In the genomic region with DNA sequence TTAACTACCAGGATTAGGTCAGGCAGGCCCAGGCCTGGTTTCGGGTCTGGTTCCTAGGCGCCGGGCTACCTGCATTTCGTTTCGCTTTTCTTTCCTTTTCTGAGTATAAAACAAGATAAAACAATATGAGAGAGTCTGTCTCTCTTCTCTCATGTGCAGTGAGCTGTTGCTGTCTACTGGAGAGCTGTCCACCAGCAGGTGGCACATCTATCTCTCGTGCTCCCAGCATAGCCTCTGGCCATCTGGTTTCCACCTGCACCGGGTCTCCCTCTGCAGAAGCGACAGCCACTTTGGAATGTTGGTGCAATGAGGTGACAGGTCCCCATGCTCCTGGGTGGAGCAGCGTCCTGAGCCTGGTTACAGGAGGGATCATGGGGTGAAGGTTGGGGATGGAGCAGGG, we compare ENCODE assay signal across 8 cellular contexts. TPM values are rescaled to one million over a fixed set of nuclear protein-coding genes. Genes with fewer than 3 reads are reported as not detected.
DNase-seq lines count a peak whose midpoint lies in the region; ATAC-seq and TF ChIP-seq lines count a peak whose summit lies in the region.

No MANE protein-coding gene starts in this region.

- no peaks in the 10 kb centered on the region for H4K20me1 ChIP-seq in SK-N-SH (ENCODE audit: insufficient read depth)

- no peak for TF ChIP-seq EP300 in SK-N-SH (IDR thresholded peaks at IDR 0.05; ENCODE audit: borderline replicate concordance in 1 of 2, low read depth in 1 of 2, low read length in 1 of 2)

- H3K79me2 ChIP-seq in SK-N-SH (ENCODE audit: insufficient read depth), result no peaks in the 10 kb centered on the region

- no peak overlapping the region for H3K27ac ChIP-seq in SK-N-SH (ENCODE audit: low read depth in 2 of 2, low read length in 1 of 2)

- ATAC-seq in left lobe of liver (peak; percentile 96), GM21717 (IDR thresholded peaks at IDR 0.05; ENCODE audit: unreplicated experiment) (no peak)

- peaks cover 2 to 7% of the 10 kb centered on the region in 2 donors for H3K4me1 Mint-ChIP-seq in immature natural killer cell

- POLR2A ChIA-PET in SK-N-SH (lab: Yijun Ruan, JAX), result interaction anchor here (1.7 kb wide), 1 partner anchor 112 kb away, joined by 6 read pairs; no protein-coding TSS in a partner anchor

- peak; percentile 71 for TF ChIP-seq RAD21 in SK-N-SH (IDR thresholded peaks at IDR 0.05; ENCODE audit: low read length)

- H2AFZ ChIP-seq in SK-N-SH (ENCODE audit: low read depth), result no peak overlapping the region

- H3K9me3 Mint-ChIP-seq in immature natural killer cell, result no peaks in the 10 kb centered on the region

- H3K27me3 Mint-ChIP-seq in immature natural killer cell (ENCODE audit: low read depth in 3 of 3), result peaks cover 0 to 18% (median 1%) of the 10 kb centered on the region in 3 donors

- peak overlapping the region in 2 of 5 donors; percentile 23 to 64 for H3K4me3 Mint-ChIP-seq in immature natural killer cell

- peak overlapping the region; percentile 20; the same call in 1 of the 2 replicates for H3K4me3 ChIP-seq in Jurkat, Clone E6-1 (ENCODE audit: low read length)
- no peak overlapping the region for H3K4me3 ChIP-seq in SK-N-SH (ENCODE audit: low read depth in 2 of 2, low read length in 1 of 2)

- H3K9me3 ChIP-seq in SK-N-SH, result no peaks in the 10 kb centered on the region

- H3K36me3 ChIP-seq in SK-N-SH (replicated peaks in 1 of 2; ENCODE audit: control insufficient read depth in 1 of 2, insufficient read depth in 2 of 2, low read length in 1 of 2), result no peaks in the 10 kb centered on the region

- no peaks in the 10 kb centered on the region for H3K36me3 Mint-ChIP-seq in immature natural killer cell

- H3F3A ChIP-seq in SK-N-SH (replicated peaks; ENCODE audit: insufficient read depth), result no peaks in the 10 kb centered on the region

- peaks cover 0 to 6% of the 10 kb centered on the region in 2 experiments; a peak in 1 of 4 replicates for H3K4me1 ChIP-seq in SK-N-SH (ENCODE audit: control insufficient read depth in 1 of 2, insufficient read depth in 2 of 2, low read depth in 1 of 2, low read length in 1 of 2)

- TF ChIP-seq CTCF in SK-N-SH (IDR thresholded peaks at IDR 0.05), result peak; percentile 81

- H3K27me3 ChIP-seq in SK-N-SH (ENCODE audit: insufficient read depth), result no peaks in the 10 kb centered on the region

- CTCF ChIA-PET in SK-N-SH (lab: Yijun Ruan, JAX), result interaction anchor here (0.6 to 7.8 kb wide), 13 partner anchors 11 to 170 kb away, joined by 3 to 108 read pairs (median 4); no protein-coding TSS in a partner anchor

- no peak overlapping the region for H3K9ac ChIP-seq in SK-N-SH

- no peak overlapping the region for H3K4me2 ChIP-seq in SK-N-SH

- peak; percentile 77 for DNase-seq in EH (ENCODE audit: low read depth)
- peak; percentile 35 for DNase-seq in Jurkat, Clone E6-1 (ENCODE audit: low read depth, low spot score)
- peak; percentile 70 for DNase-seq in SK-N-SH
- peak; percentile 4 for DNase-seq in central memory CD4-positive, alpha-beta T cell
- peak; percentile 62 for DNase-seq in left lobe of liver (ENCODE audit: low spot score)
- DNase-seq in stromal cell of bone marrow (ENCODE audit: low read depth), result peak; percentile 49
- no peak for DNase-seq in immature natural killer cell

- no peaks in the 10 kb centered on the region for H3K9me2 ChIP-seq in SK-N-SH

- WGBS in SK-N-SH (ENCODE audit: low lambda C conversion rate), result 15% methylated on average over 7 of the region's 9 CpGs

- no peak overlapping the region for H3K27ac Mint-ChIP-seq in immature natural killer cell

TF ChIP-seq in SK-N-SH, 30 proteins besides CTCF, POLR2A, EP300 and RAD21:
- TF ChIP-seq GATA2 (CRISPR knock-in tag; IDR thresholded peaks at IDR 0.05) (no peak), EZH2phosphoT487 (IDR thresholded peaks at IDR 0.05; ENCODE audit: borderline replicate concordance, low read depth) (no peak), RCOR1 (IDR thresholded peaks at IDR 0.05; ENCODE audit: low read length) (0 out of 2 replicates have a peak, but pooled peaks have one; percentile 21), SIN3A (IDR thresholded peaks at IDR 0.05; ENCODE audit: borderline replicate concordance, low read depth, low read length) (0 out of 2 replicates have a peak, but pooled peaks have one; percentile 60), TEAD4 (IDR thresholded peaks at IDR 0.05; ENCODE audit: borderline replicate concordance, insufficient read depth) (no peak), TAF1 (IDR thresholded peaks at IDR 0.05; ENCODE audit: borderline replicate concordance, low read depth, low read length) (no peak), SMC3 (IDR thresholded peaks at IDR 0.05; ENCODE audit: low read depth, low read length) (peak; percentile 92), TCF12 (IDR thresholded peaks at IDR 0.05) (peak; percentile 89), MAX (IDR thresholded peaks at IDR 0.05; ENCODE audit: low read depth) (peak; percentile 96), JUND (IDR thresholded peaks at IDR 0.05) (no peak), YY1 (IDR thresholded peaks at IDR 0.05; ENCODE audit: low read depth) (no peak), POLR2AphosphoS5 (IDR thresholded peaks at IDR 0.05; ENCODE audit: low read depth, low read length) (no peak), FOXJ3 (CRISPR knock-in tag; IDR thresholded peaks at IDR 0.05) (no peak)
- TF ChIP-seq, protein P1, sequence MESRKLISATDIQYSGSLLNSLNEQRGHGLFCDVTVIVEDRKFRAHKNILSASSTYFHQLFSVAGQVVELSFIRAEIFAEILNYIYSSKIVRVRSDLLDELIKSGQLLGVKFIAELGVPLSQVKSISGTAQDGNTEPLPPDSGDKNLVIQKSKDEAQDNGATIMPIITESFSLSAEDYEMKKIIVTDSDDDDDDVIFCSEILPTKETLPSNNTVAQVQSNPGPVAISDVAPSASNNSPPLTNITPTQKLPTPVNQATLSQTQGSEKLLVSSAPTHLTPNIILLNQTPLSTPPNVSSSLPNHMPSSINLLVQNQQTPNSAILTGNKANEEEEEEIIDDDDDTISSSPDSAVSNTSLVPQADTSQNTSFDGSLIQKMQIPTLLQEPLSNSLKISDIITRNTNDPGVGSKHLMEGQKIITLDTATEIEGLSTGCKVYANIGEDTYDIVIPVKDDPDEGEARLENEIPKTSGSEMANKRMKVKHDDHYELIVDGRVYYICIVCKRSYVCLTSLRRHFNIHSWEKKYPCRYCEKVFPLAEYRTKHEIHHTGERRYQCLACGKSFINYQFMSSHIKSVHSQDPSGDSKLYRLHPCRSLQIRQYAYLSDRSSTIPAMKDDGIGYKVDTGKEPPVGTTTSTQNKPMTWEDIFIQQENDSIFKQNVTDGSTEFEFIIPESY (IDR thresholded peaks at IDR 0.05; ENCODE audit: borderline replicate concordance, low read depth), result no peak
- TF ChIP-seq, protein P2, sequence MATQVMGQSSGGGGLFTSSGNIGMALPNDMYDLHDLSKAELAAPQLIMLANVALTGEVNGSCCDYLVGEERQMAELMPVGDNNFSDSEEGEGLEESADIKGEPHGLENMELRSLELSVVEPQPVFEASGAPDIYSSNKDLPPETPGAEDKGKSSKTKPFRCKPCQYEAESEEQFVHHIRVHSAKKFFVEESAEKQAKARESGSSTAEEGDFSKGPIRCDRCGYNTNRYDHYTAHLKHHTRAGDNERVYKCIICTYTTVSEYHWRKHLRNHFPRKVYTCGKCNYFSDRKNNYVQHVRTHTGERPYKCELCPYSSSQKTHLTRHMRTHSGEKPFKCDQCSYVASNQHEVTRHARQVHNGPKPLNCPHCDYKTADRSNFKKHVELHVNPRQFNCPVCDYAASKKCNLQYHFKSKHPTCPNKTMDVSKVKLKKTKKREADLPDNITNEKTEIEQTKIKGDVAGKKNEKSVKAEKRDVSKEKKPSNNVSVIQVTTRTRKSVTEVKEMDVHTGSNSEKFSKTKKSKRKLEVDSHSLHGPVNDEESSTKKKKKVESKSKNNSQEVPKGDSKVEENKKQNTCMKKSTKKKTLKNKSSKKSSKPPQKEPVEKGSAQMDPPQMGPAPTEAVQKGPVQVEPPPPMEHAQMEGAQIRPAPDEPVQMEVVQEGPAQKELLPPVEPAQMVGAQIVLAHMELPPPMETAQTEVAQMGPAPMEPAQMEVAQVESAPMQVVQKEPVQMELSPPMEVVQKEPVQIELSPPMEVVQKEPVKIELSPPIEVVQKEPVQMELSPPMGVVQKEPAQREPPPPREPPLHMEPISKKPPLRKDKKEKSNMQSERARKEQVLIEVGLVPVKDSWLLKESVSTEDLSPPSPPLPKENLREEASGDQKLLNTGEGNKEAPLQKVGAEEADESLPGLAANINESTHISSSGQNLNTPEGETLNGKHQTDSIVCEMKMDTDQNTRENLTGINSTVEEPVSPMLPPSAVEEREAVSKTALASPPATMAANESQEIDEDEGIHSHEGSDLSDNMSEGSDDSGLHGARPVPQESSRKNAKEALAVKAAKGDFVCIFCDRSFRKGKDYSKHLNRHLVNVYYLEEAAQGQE (IDR thresholded peaks at IDR 0.05; ENCODE audit: low read depth, low read length), result no peak
- TF ChIP-seq, protein P3, sequence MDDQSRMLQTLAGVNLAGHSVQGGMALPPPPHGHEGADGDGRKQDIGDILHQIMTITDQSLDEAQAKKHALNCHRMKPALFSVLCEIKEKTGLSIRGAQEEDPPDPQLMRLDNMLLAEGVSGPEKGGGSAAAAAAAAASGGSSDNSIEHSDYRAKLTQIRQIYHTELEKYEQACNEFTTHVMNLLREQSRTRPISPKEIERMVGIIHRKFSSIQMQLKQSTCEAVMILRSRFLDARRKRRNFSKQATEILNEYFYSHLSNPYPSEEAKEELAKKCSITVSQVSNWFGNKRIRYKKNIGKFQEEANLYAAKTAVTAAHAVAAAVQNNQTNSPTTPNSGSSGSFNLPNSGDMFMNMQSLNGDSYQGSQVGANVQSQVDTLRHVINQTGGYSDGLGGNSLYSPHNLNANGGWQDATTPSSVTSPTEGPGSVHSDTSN (IDR thresholded peaks at IDR 0.05), result no peak

RNA-seq across cellular contexts. Expression of gene RIBC2, which starts 27.7 kb away (rescaled TPM):
- polyA plus RNA-seq in Jurkat, Clone E6-1 (2012; ENCODE audit: insufficient read depth, insufficient read length), result 8.6 TPM
- not detected in 2 replicates for polyA plus RNA-seq in SK-N-SH (2012; rRNA removed)
- not detected in 2 replicates for polyA plus RNA-seq in SK-N-SH (2012; cell fraction: cytosol; rRNA removed)
- polyA plus RNA-seq in SK-N-SH (2012; cell fraction: nucleus; rRNA removed), result not detected in 2 replicates
- total RNA-seq in left lobe of liver, result not detected
- under 1 TPM in 1 of 3 donors, not detected in 2; 0.13 TPM for polyA plus RNA-seq in immature natural killer cell

RNA-seq across cellular contexts. Expression of gene SMC1B, which starts 27.8 kb away (rescaled TPM):
- 13.2 TPM for polyA plus RNA-seq in Jurkat, Clone E6-1 (2012; ENCODE audit: insufficient read depth, insufficient read length)
- polyA plus RNA-seq in SK-N-SH (2012; rRNA removed), result not detected in 2 replicates
- polyA plus RNA-seq in SK-N-SH (2012; cell fraction: cytosol; rRNA removed), result not detected in 2 replicates
- polyA plus RNA-seq in SK-N-SH (2012; cell fraction: nucleus; rRNA removed), result not detected in 2 replicates
- not detected for total RNA-seq in left lobe of liver
- polyA plus RNA-seq in immature natural killer cell, result under 1 TPM in 1 of 3 donors, not detected in 2; 0.21 TPM

Comparison
In these comparisons a context has a peak if more than half of its experiments do, and no peak if none do; other contexts are left out.
1. DNase-seq: peak in EH (single experiment), Jurkat, Clone E6-1 (single experiment), SK-N-SH (single experiment), central memory CD4-positive, alpha-beta T cell (single experiment), left lobe of liver (single experiment) and stromal cell of bone marrow (single experiment); none in immature natural killer cell (0 of 3).